In genomic region chr10:27724287-27724686, GRCh38 we compare ENCODE assay signal across 14 cellular contexts. TPM values are rescaled to one million over a fixed set of nuclear protein-coding genes. Genes with fewer than 3 reads are reported as not detected.
DNase-seq lines count a peak whose midpoint lies in the region; ATAC-seq and TF ChIP-seq lines count a peak whose summit lies in the region.
"Had no signal": no experiment of that assay in that cellular context is flagged by ENCODE, and none has a peak within 500 bp of the region (broad histone marks: within the 10 kb centered on the region; RNA-seq: fewer than 3 reads in every experiment).

No MANE protein-coding gene starts in this region.

- H3K27me3 ChIP-seq in SK-N-SH (ENCODE audit: insufficient read depth) (peaks cover 11% of the 10 kb centered on the region), esophagus muscularis mucosa (no peaks in the 10 kb centered on the region)

- no peak overlapping the region for H3K9ac ChIP-seq in SK-N-SH

- no peak overlapping the region for H3K4me3 Mint-ChIP-seq in type B pancreatic cell
- H3K4me3 Mint-ChIP-seq: activated naive CD4-positive, alpha-beta T cell treated with anti-CD3 and anti-CD28 coated beads, Interleukin-2, amount 10 ng/mL, durations not matched to agents 7 days and 5 days; nephron; stimulated activated naive B cell treated with anti-CD40 and anti-IgM and Interleukin-4, amounts not matched to agents 10 μg/mL and 1 μg/mL and 100 μg/mL, for 72 hours had no signal

- no peak overlapping the region for H3K4me2 ChIP-seq in SK-N-SH

- no peaks in the 10 kb centered on the region for H4K20me1 ChIP-seq in SK-N-SH (ENCODE audit: insufficient read depth)

- H3K9me3 ChIP-seq in SK-N-SH (no peaks in the 10 kb centered on the region), esophagus muscularis mucosa (no peaks in the 10 kb centered on the region)

- no peaks in the 10 kb centered on the region for H3K36me3 ChIP-seq in SK-N-SH (replicated peaks in 1 of 2; ENCODE audit: control insufficient read depth in 1 of 2, insufficient read depth in 2 of 2, low read length in 1 of 2)
- H3K36me3 ChIP-seq in esophagus muscularis mucosa, result no peaks in the 10 kb centered on the region

- H3K27me3 Mint-ChIP-seq in type B pancreatic cell, result peaks cover 32% of the 10 kb centered on the region

- CTCF ChIA-PET in SK-N-SH (lab: Yijun Ruan, JAX), result no interaction called here

- H3K27ac Mint-ChIP-seq in type B pancreatic cell, result no peak overlapping the region
- H3K27ac Mint-ChIP-seq: activated naive CD4-positive, alpha-beta T cell treated with anti-CD3 and anti-CD28 coated beads, Interleukin-2, amount 10 ng/mL, durations not matched to agents 7 days and 5 days; nephron; stimulated activated naive B cell treated with anti-CD40 and anti-IgM and Interleukin-4, amounts not matched to agents 10 μg/mL and 1 μg/mL and 100 μg/mL, for 72 hours had no signal

- no peaks in the 10 kb centered on the region for H3K9me2 ChIP-seq in SK-N-SH

- TF ChIP-seq EP300 in SK-N-SH (IDR thresholded peaks at IDR 0.05; ENCODE audit: borderline replicate concordance in 1 of 2, low read depth in 1 of 2, low read length in 1 of 2), result no peak
- TF ChIP-seq EP300 in esophagus muscularis mucosa (IDR thresholded peaks at IDR 0.05), result no peak

- no peak overlapping the region for H3K27ac ChIP-seq in SK-N-SH (ENCODE audit: low read depth in 2 of 2, low read length in 1 of 2)
- peak overlapping the region; percentile 73 to 83 (median 74) for H3K27ac ChIP-seq in esophagus muscularis mucosa (replicated peaks in 1 of 4)

- H3K79me2 ChIP-seq in SK-N-SH (ENCODE audit: insufficient read depth), result no peaks in the 10 kb centered on the region

- POLR2A ChIA-PET in SK-N-SH (lab: Yijun Ruan, JAX), result no interaction called here

- H2AFZ ChIP-seq in SK-N-SH (ENCODE audit: low read depth), result no peak overlapping the region

- intact Hi-C loops in esophagus muscularis mucosa (cut with DNase I), result no loop called here

- no peak for TF ChIP-seq POLR2A in esophagus muscularis mucosa (IDR thresholded peaks at IDR 0.05; ENCODE audit: low read depth)

- H3K4me3 ChIP-seq in SK-N-SH (ENCODE audit: low read depth in 2 of 2, low read length in 1 of 2), result no peak overlapping the region
- H3K4me3 ChIP-seq in esophagus muscularis mucosa, result peak overlapping the region in 2 of 4 donors; percentile 0 to 2

- no peaks in the 10 kb centered on the region for H3F3A ChIP-seq in SK-N-SH (replicated peaks; ENCODE audit: insufficient read depth)

- no peaks in the 10 kb centered on the region for H3K4me1 ChIP-seq in SK-N-SH (ENCODE audit: control insufficient read depth in 1 of 2, insufficient read depth in 2 of 2, low read depth in 1 of 2, low read length in 1 of 2)
- peaks cover 0 to 74% (median 65%) of the 10 kb centered on the region in 4 donors for H3K4me1 ChIP-seq in esophagus muscularis mucosa

- H3K4me1 Mint-ChIP-seq in type B pancreatic cell (ENCODE audit: unreplicated experiment), result no peaks in the 10 kb centered on the region
- H3K4me1 Mint-ChIP-seq: activated naive CD4-positive, alpha-beta T cell treated with anti-CD3 and anti-CD28 coated beads, Interleukin-2, amount 10 ng/mL, durations not matched to agents 7 days and 5 days had no signal

- TF ChIP-seq CTCF in SK-N-SH (IDR thresholded peaks at IDR 0.05) (peak; percentile 33; the same call in 1 of the 2 replicates), esophagus muscularis mucosa (IDR thresholded peaks at IDR 0.05) (peak; percentile 26 to 46 (median 40)), type B pancreatic cell (conservative IDR thresholded peaks at IDR 0.05) (peak; percentile 48)

- no peak for DNase-seq in SK-N-SH
- peak; percentile 38 for DNase-seq in NAMALWA (ENCODE audit: low spot score)
- DNase-seq in esophagus muscularis mucosa (ENCODE audit: extremely low spot score), result no peak
- DNase-seq in type B pancreatic cell (ENCODE audit: extremely low spot score, unreplicated experiment), result no peak
- DNase-seq: activated CD4-positive, CD25-positive, alpha-beta regulatory T cell treated with anti-CD3 and anti-CD28 coated beads, Interleukin-2, amount 50 U/mL, for 72 hours; activated naive CD4-positive, alpha-beta T cell treated with anti-CD3 and anti-CD28 coated beads, Interleukin-2, amount 10 ng/mL, durations not matched to agents 7 days and 5 days; effector CD8-positive, alpha-beta T cell; SHP77 treated with DMSO at 0.1 percent for 48 hours; stimulated activated naive B cell treated with anti-CD40 and anti-IgM and Interleukin-4, amounts not matched to agents 10 μg/mL and 1 μg/mL and 100 μg/mL, for 72 hours had no signal

- TF ChIP-seq RAD21 in SK-N-SH (IDR thresholded peaks at IDR 0.05; ENCODE audit: low read length), result no peak

- no peaks in the 10 kb centered on the region for H3K9me3 Mint-ChIP-seq in type B pancreatic cell
- H3K9me3 Mint-ChIP-seq: activated naive CD4-positive, alpha-beta T cell treated with anti-CD3 and anti-CD28 coated beads, Interleukin-2, amount 10 ng/mL, durations not matched to agents 7 days and 5 days; stimulated activated naive B cell treated with anti-CD40 and anti-IgM and Interleukin-4, amounts not matched to agents 10 μg/mL and 1 μg/mL and 100 μg/mL, for 72 hours had no signal

- H3K36me3 Mint-ChIP-seq in type B pancreatic cell, result no peaks in the 10 kb centered on the region
- H3K36me3 Mint-ChIP-seq: activated naive CD4-positive, alpha-beta T cell treated with anti-CD3 and anti-CD28 coated beads, Interleukin-2, amount 10 ng/mL, durations not matched to agents 7 days and 5 days; stimulated activated naive B cell treated with anti-CD40 and anti-IgM and Interleukin-4, amounts not matched to agents 10 μg/mL and 1 μg/mL and 100 μg/mL, for 72 hours had no signal

- 0% methylated on average over 1 of the region's 1 CpG for WGBS in SK-N-SH (ENCODE audit: low lambda C conversion rate)
- 82% methylated on average over 1 of the region's 1 CpG for WGBS in esophagus muscularis mucosa

- no peak for ATAC-seq in SK-N-SH treated with all-trans-retinoic acid at 6 μM for 48 hours
- ATAC-seq in GM21447 (IDR thresholded peaks at IDR 0.05; ENCODE audit: unreplicated experiment), result no peak
- no peak for ATAC-seq in GM21390 (IDR thresholded peaks at IDR 0.05; ENCODE audit: unreplicated experiment)
- no peak for ATAC-seq in HG03175 (IDR thresholded peaks at IDR 0.05; ENCODE audit: unreplicated experiment)
- ATAC-seq: stimulated activated naive B cell treated with anti-CD40 and anti-IgM and Interleukin-4, amounts not matched to agents 10 μg/mL and 1 μg/mL and 100 μg/mL, for 72 hours had no signal

TF ChIP-seq in SK-N-SH, 30 proteins besides CTCF, POLR2A, EP300 and RAD21:
- no peak for TF ChIP-seq MXI1 (IDR thresholded peaks at IDR 0.05; ENCODE audit: low read depth, low read length)
TF ChIP-seq in SK-N-SH: peak in this region for 0.

TF ChIP-seq in SK-N-SH treated with all-trans-retinoic acid at 6 μM for 48 hours, 23 proteins besides CTCF, POLR2A, EP300 and RAD21 (continues in another document):
- TF ChIP-seq RARB (CRISPR knock-in tag; IDR thresholded peaks at IDR 0.05) (no peak), CSDC2 (CRISPR knock-in tag; IDR thresholded peaks at IDR 0.05) (no peak), TCF4 (CRISPR knock-in tag; IDR thresholded peaks at IDR 0.05; ENCODE audit: borderline replicate concordance) (no peak), OSR1 (CRISPR knock-in tag; IDR thresholded peaks at IDR 0.05) (no peak), PPARA (CRISPR knock-in tag; IDR thresholded peaks at IDR 0.05; ENCODE audit: borderline replicate concordance) (no peak), SNAI2 (CRISPR knock-in tag; IDR thresholded peaks at IDR 0.05) (no peak), ZNF70 (CRISPR knock-in tag; IDR thresholded peaks at IDR 0.05) (no peak), ZNF565 (CRISPR knock-in tag; conservative IDR thresholded peaks at IDR 0.05; ENCODE audit: low read depth) (no peak), TSHZ2 (CRISPR knock-in tag; IDR thresholded peaks at IDR 0.05) (no peak), ESRRG (CRISPR knock-in tag; IDR thresholded peaks at IDR 0.05) (no peak), ZFP3 (CRISPR knock-in tag; IDR thresholded peaks at IDR 0.05) (no peak)

RNA-seq across cellular contexts. Expression of gene MKX, which starts 21.3 kb away (rescaled TPM):
- not detected in 2 replicates for polyA plus RNA-seq in SK-N-SH (2012; rRNA removed)
- not detected in 2 replicates for polyA plus RNA-seq in SK-N-SH (2012; cell fraction: cytosol; rRNA removed)
- polyA plus RNA-seq in SK-N-SH (2012; cell fraction: nucleus; rRNA removed), result not detected in 2 replicates
- total RNA-seq in esophagus muscularis mucosa (10 to 100 TPM; 19.2 to 35.5 (median 23.7) TPM), type B pancreatic cell (ENCODE audit: low replicate concordance) (0.29 and 0.36 TPM in 2 replicates)

Comparison
In these comparisons a context has a peak if more than half of its experiments do, and no peak if none do; other contexts are left out.
1. H3K27ac ChIP-seq: peak in esophagus muscularis mucosa (4 of 4); none in SK-N-SH (0 of 2).
2. RNA of gene MKX, which starts 21.3 kb away (total RNA-seq): 19.2 to 35.5 TPM in esophagus muscularis mucosa; 0.29 to 0.36 TPM in type B pancreatic cell; every median in the first group is over 10 times any median in the second.
3. Peak in every context shown above with its lines, with median percentiles within 50 percentile points of each other: CTCF ChIP-seq.